Comparison of ENCODE assay signal across 9 cellular contexts in genomic region chr1:144551107-144551542, GRCh38. TPM values are rescaled to one million over a fixed set of nuclear protein-coding genes. Genes with fewer than 3 reads are reported as not detected.
DNase-seq lines count a peak whose midpoint lies in the region; ATAC-seq and TF ChIP-seq lines count a peak whose summit lies in the region.
"Had no signal": no experiment of that assay in that cellular context is flagged by ENCODE, and none has a peak within 500 bp of the region (broad histone marks: within the 10 kb centered on the region; RNA-seq: fewer than 3 reads in every experiment).

No MANE protein-coding gene starts in this region.

- no peak overlapping the region for H4K91ac ChIP-seq in H9 (ENCODE audit: insufficient read length, low read depth, low read length)

- H3K23ac ChIP-seq in H9 (ENCODE audit: insufficient read length, low read depth, low read length) = no peak overlapping the region

- H3K4me3 ChIP-seq in esophagus muscularis mucosa = peak overlapping the region; percentile 43 to 59 (median 48)
- peak overlapping the region; percentile 68 for H3K4me3 ChIP-seq in skeletal muscle satellite cell (ENCODE audit: low read length)

- no peak overlapping the region for H3K56ac ChIP-seq in H9 (ENCODE audit: insufficient read length, low read depth, low read length)

- CTCF ChIA-PET in activated CD4-positive, alpha-beta memory T cell treated with anti-CD3 and anti-CD28 coated beads for 36 hours (lab: Charles Lee) = interaction anchor here (2.0 kb wide), 1 partner anchor 18 kb away, joined by 5 read pairs; no protein-coding TSS in a partner anchor

- H2AFZ ChIP-seq in H9 (ENCODE audit: low read length) = no peak overlapping the region

- no peak overlapping the region for H3K14ac ChIP-seq in H9 (ENCODE audit: insufficient read depth, low read length)

- no CpG with 5 or more reads among the region's 23 CpGs for WGBS in H9 (ENCODE audit: extremely low coverage, insufficient read length, low lambda C conversion rate)
- 13% methylated on average over 23 of the region's 23 CpGs for WGBS in esophagus muscularis mucosa

- peak overlapping the region; percentile 65 for H3K18ac ChIP-seq in H9 (ENCODE audit: insufficient read length, low read depth, low read length)

- intact Hi-C loops in activated CD4-positive, alpha-beta memory T cell treated with anti-CD3 and anti-CD28 coated beads for 36 hours (cut with micrococcal nuclease) = no loop called here
- intact Hi-C loops in esophagus muscularis mucosa (cut with DNase I) = no loop called here

- H2BK12ac ChIP-seq in H9 (ENCODE audit: insufficient read length, low read depth, low read length) = no peak overlapping the region

- ATAC-seq in GM19455 (IDR thresholded peaks at IDR 0.05; ENCODE audit: unreplicated experiment) = no peak
- no peak for ATAC-seq in GM19467 (IDR thresholded peaks at IDR 0.05; ENCODE audit: unreplicated experiment)

- H3K9ac ChIP-seq in H9 (ENCODE audit: extremely low read depth, insufficient read length, low read length) (peak overlapping the region; percentile 31), skeletal muscle satellite cell (ENCODE audit: low read depth, low read length) (peak overlapping the region; percentile 88)

- no peaks in the 10 kb centered on the region for H3K9me3 ChIP-seq in H9 (ENCODE audit: control insufficient read depth, low read depth, low read length)
- no peaks in the 10 kb centered on the region for H3K9me3 ChIP-seq in esophagus muscularis mucosa
- H3K9me3 ChIP-seq in skeletal muscle satellite cell (replicated peaks; ENCODE audit: low read length) = no peaks in the 10 kb centered on the region

- H3K79me1 ChIP-seq in H9 (ENCODE audit: insufficient read depth, low read depth, low read length, poor library complexity, severe bottlenecking) = no peaks in the 10 kb centered on the region

- H3K27ac ChIP-seq in H9 (ENCODE audit: insufficient read length, low read depth, low read length) (peak overlapping the region; percentile 40), esophagus muscularis mucosa (replicated peaks in 1 of 4) (peak overlapping the region; percentile 77 to 84 (median 82))

- peaks cover 8% of the 10 kb centered on the region for H3K23me2 ChIP-seq in H9 (ENCODE audit: insufficient read length, low read depth, low read length, poor library complexity, severe bottlenecking)

- TF ChIP-seq POLR2A in esophagus muscularis mucosa (IDR thresholded peaks at IDR 0.05; ENCODE audit: low read depth) = no peak

- H3K9me3 Mint-ChIP-seq in H9 = no peaks in the 10 kb centered on the region; a peak in 1 of 5 replicates
- no peaks in the 10 kb centered on the region for H3K9me3 Mint-ChIP-seq in activated CD4-positive, alpha-beta memory T cell treated with anti-CD3 and anti-CD28 coated beads for 36 hours

- POLR2A ChIA-PET in activated CD4-positive, alpha-beta memory T cell treated with anti-CD3 and anti-CD28 coated beads for 36 hours (lab: Charles Lee) = interaction anchor here (1.4 to 2.5 kb wide), 3 partner anchors 27 to 730 kb away, joined by 12 to 35 read pairs (median 19); no protein-coding TSS in a partner anchor

- H3K4me3 Mint-ChIP-seq in H9 = peak overlapping the region; percentile 81 to 86
- peak overlapping the region; percentile 89 for H3K4me3 Mint-ChIP-seq in activated CD4-positive, alpha-beta memory T cell treated with anti-CD3 and anti-CD28 coated beads for 36 hours

- no peaks in the 10 kb centered on the region for H3K4me1 ChIP-seq in H9 (ENCODE audit: insufficient read depth, low read length)
- H3K4me1 ChIP-seq in esophagus muscularis mucosa = peaks cover 4 to 20% (median 16%) of the 10 kb centered on the region in 4 donors
- peaks cover 10% of the 10 kb centered on the region for H3K4me1 ChIP-seq in skeletal muscle satellite cell (ENCODE audit: control insufficient read depth, insufficient read depth, low read length)

- no peak overlapping the region for H3T11ph ChIP-seq in H9 (ENCODE audit: low read length)

- H3K27me3 Mint-ChIP-seq in H9 (ENCODE audit: low read depth) = peaks cover 2% of the 10 kb centered on the region; the same call in 1 of the 2 replicates
- no peaks in the 10 kb centered on the region for H3K27me3 Mint-ChIP-seq in activated CD4-positive, alpha-beta memory T cell treated with anti-CD3 and anti-CD28 coated beads for 36 hours

- TF ChIP-seq CTCF in H9 (conservative IDR thresholded peaks at IDR 0.05) (no peak), esophagus muscularis mucosa (IDR thresholded peaks at IDR 0.05) (no peak)

- H2BK20ac ChIP-seq in H9 (ENCODE audit: low read depth, low read length, poor library complexity, severe bottlenecking) = no peak overlapping the region

- no peaks in the 10 kb centered on the region for H3K27me3 ChIP-seq in H9 (ENCODE audit: insufficient read depth, low read length)
- H3K27me3 ChIP-seq in esophagus muscularis mucosa = peaks cover 0 to 41% (median 3%) of the 10 kb centered on the region in 4 donors
- no peaks in the 10 kb centered on the region for H3K27me3 ChIP-seq in skeletal muscle satellite cell (ENCODE audit: control insufficient read depth, insufficient read depth, low read length)

- TF ChIP-seq EP300 in esophagus muscularis mucosa (IDR thresholded peaks at IDR 0.05) = no peak

- H3K27ac Mint-ChIP-seq in H9 = peak overlapping the region; percentile 100; a peak in 6 of 7 replicates
- H3K27ac Mint-ChIP-seq in activated CD4-positive, alpha-beta memory T cell treated with anti-CD3 and anti-CD28 coated beads for 36 hours = peak overlapping the region; percentile 99

- H3K4me2 ChIP-seq in H9 (ENCODE audit: insufficient read depth, insufficient read length, low read length) (peak overlapping the region; percentile 52), skeletal muscle satellite cell (ENCODE audit: low read length) (peak overlapping the region; percentile 80)

- no peak for DNase-seq in H9
- no peak for DNase-seq in activated CD4-positive, alpha-beta memory T cell treated with anti-CD3 and anti-CD28 coated beads for 36 hours
- no peak for DNase-seq in esophagus muscularis mucosa (ENCODE audit: extremely low spot score)
- no peak for DNase-seq in GM03348 (ENCODE audit: low spot score)
- no peak for DNase-seq in foreskin melanocyte

- no peak overlapping the region for H2BK5ac ChIP-seq in H9 (ENCODE audit: insufficient read length, low read length)

- H2BK15ac ChIP-seq in H9 (ENCODE audit: low read depth, low read length) = no peak overlapping the region

- H4K5ac ChIP-seq in H9 (ENCODE audit: insufficient read length, low read depth, low read length) = no peak overlapping the region

- no peaks in the 10 kb centered on the region for H3K36me3 ChIP-seq in esophagus muscularis mucosa
- no peaks in the 10 kb centered on the region for H3K36me3 ChIP-seq in skeletal muscle satellite cell (ENCODE audit: insufficient read depth, low read length)

- no peaks in the 10 kb centered on the region for H4K20me1 ChIP-seq in H9 (ENCODE audit: control insufficient read depth, insufficient read depth, insufficient read length)

- no peaks in the 10 kb centered on the region for H3K79me2 ChIP-seq in H9 (ENCODE audit: insufficient read depth, low read length)

- no peak overlapping the region for H4K8ac ChIP-seq in H9 (replicated peaks; ENCODE audit: insufficient read length, low read depth, low read length)

- no peak overlapping the region for H3K4ac ChIP-seq in H9 (ENCODE audit: low read depth, low read length)

- no peak overlapping the region for H2BK120ac ChIP-seq in H9 (ENCODE audit: low read depth, low read length, poor library complexity, severe bottlenecking)

- H3K36me3 Mint-ChIP-seq in H9 (ENCODE audit: insufficient read depth in 1 of 3, low read depth in 3 of 3) = no peaks in the 10 kb centered on the region
- H3K36me3 Mint-ChIP-seq in activated CD4-positive, alpha-beta memory T cell treated with anti-CD3 and anti-CD28 coated beads for 36 hours = peaks cover 7% of the 10 kb centered on the region

- no peak overlapping the region for H2AK5ac ChIP-seq in H9 (ENCODE audit: insufficient read length, low read length)

- peaks cover 20 to 24% of the 10 kb centered on the region in 2 experiments for H3K4me1 Mint-ChIP-seq in H9
- H3K4me1 Mint-ChIP-seq in activated CD4-positive, alpha-beta memory T cell treated with anti-CD3 and anti-CD28 coated beads for 36 hours (ENCODE audit: low read depth) = peaks cover 28% of the 10 kb centered on the region

RNA-seq across cellular contexts. Expression of gene PPIAL4F, which starts 41.6 kb away (rescaled TPM):
- total RNA-seq in H9 (2021) (not detected in 2 replicates), esophagus muscularis mucosa (not detected)
- not detected for total RNA-seq in activated CD4-positive, alpha-beta memory T cell treated with anti-CD3 and anti-CD28 coated beads for 36 hours
- not detected in 2 replicates for total RNA-seq in skeletal muscle satellite cell (2012; rRNA removed)
- total RNA-seq: myocyte had no signal
